ENCODE assay signal across 8 cellular contexts in the genomic region with DNA sequence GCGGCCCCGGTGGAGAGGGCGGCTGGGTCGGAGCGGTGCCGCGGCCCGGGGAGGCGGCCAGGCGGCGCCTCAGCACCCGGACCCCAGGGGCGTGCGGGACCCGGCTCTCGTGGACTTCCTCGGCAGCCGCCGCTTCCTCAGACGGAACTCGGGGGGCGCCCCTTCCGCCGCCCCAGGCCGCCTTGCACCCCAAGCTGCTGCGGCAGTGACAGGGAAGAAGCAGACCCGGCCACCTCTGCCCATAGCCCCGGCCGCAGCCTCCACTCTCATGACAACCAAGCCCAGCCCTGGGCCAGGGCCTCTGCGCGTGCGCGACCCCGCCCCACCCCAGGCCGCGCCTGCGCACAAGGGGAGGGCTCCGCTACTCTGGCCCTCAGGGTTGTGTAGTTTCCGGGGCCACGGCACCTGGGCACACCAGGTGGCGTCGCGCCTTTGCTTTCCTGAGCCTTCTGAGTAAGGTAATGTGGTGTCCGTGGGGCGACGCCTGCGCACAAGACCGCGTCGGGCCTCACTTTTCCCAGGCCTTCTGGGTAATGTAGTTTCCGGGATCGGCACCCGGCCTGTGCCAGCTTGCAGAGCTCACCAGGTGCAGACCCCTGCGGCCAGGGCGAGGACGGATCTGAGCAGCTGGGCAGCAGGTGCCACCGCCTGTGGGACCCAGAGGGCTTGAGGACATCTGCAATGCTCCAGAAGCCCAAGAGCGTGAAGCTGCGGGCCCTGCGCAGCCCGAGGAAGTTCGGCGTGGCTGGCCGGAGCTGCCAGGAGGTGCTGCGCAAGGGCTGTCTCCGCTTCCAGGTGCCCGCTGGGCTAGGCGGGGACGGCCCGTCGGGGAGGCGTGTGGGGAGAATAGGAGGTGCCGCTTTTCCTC. TPM values are rescaled to one million over a fixed set of nuclear protein-coding genes. Genes with fewer than 3 reads are reported as not detected.
DNase-seq lines count a peak whose midpoint lies in the region; ATAC-seq and TF ChIP-seq lines count a peak whose summit lies in the region.

A gene (minus strand): TSS at position 289 of the 868 bp plus-strand sequence. CDS start 4,804 bp downstream, outside the sequence.
A gene with protein sequence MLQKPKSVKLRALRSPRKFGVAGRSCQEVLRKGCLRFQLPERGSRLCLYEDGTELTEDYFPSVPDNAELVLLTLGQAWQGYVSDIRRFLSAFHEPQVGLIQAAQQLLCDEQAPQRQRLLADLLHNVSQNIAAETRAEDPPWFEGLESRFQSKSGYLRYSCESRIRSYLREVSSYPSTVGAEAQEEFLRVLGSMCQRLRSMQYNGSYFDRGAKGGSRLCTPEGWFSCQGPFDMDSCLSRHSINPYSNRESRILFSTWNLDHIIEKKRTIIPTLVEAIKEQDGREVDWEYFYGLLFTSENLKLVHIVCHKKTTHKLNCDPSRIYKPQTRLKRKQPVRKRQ (plus strand): TSS at position 554 of the 868 bp plus-strand sequence. CDS start 128 bp downstream, at position 682.

- TF ChIP-seq POLR2A in adrenal gland (IDR thresholded peaks at IDR 0.05): peak; percentile 35 to 75

- ATAC-seq in HG02678 (IDR thresholded peaks at IDR 0.05; ENCODE audit: unreplicated experiment) (peak; percentile 96), heart right ventricle (peak; percentile 96 to 98 (median 97)), upper lobe of right lung (peak; percentile 97)

- WGBS in adrenal gland, 4 donors: 0 to 1% (median 0%) methylated on average over 14 to 73 of the region's 73 CpGs
- WGBS in heart right ventricle, 2 donors: 0% methylated on average over 69 to 73 of the region's 73 CpGs

- DNase-seq in NCI-H1417 (lab: John Stamatoyannopoulos, UW) (peak; percentile 97 to 99 (median 98)), T follicular helper cell (ENCODE audit: low read depth) (peak; percentile 96), adrenal gland (peak; percentile 92 to 98 (median 93)), heart right ventricle (peak; percentile 83 to 89), posterior cingulate gyrus (peak; percentile 74 to 98 (median 86)), upper lobe of right lung (peak; percentile 97)

- H3K9me3 ChIP-seq in adrenal gland (replicated peaks in 1 of 3): no peaks in the 10 kb centered on the region
- no peaks in the 10 kb centered on the region for H3K9me3 ChIP-seq in heart right ventricle
- H3K9me3 ChIP-seq in upper lobe of right lung: no peaks in the 10 kb centered on the region

- H3K36me3 ChIP-seq in adrenal gland (replicated peaks in 1 of 2) (no peaks in the 10 kb centered on the region), heart right ventricle (peaks cover 0 to 3% (median 0%) of the 10 kb centered on the region in 9 donors), upper lobe of right lung (no peaks in the 10 kb centered on the region)

- H3K4me1 ChIP-seq in adrenal gland (replicated peaks in 1 of 2): peaks cover 18 to 39% of the 10 kb centered on the region in 2 donors
- peaks cover 10 to 30% (median 24%) of the 10 kb centered on the region in 9 donors for H3K4me1 ChIP-seq in heart right ventricle
- H3K4me1 ChIP-seq in upper lobe of right lung: peaks cover 19% of the 10 kb centered on the region

- H3K4me3 ChIP-seq in adrenal gland (peak within 1 kb of the TSS; percentile 30 to 79 (median 70)), heart right ventricle (peak within 1 kb of the TSS; percentile 63 to 95 (median 86)), upper lobe of right lung (peak within 1 kb of the TSS; percentile 92)

- no peaks in the 10 kb centered on the region for H3K27me3 ChIP-seq in adrenal gland
- H3K27me3 ChIP-seq in heart right ventricle: no peaks in the 10 kb centered on the region
- H3K27me3 ChIP-seq in upper lobe of right lung: no peaks in the 10 kb centered on the region

- peak; percentile 35; the same call in 1 of the 3 replicates for TF ChIP-seq CTCF in GM12872 (IDR thresholded peaks at IDR 0.05; ENCODE audit: insufficient read depth, low read depth, low read length)
- peak in 2 of 6 experiments; percentile 12 to 13 for TF ChIP-seq CTCF in adrenal gland (IDR thresholded peaks at IDR 0.05)
- peak in 4 of 9 donors; percentile 36 to 43 (median 40) for TF ChIP-seq CTCF in heart right ventricle (IDR thresholded peaks at IDR 0.05)
- TF ChIP-seq CTCF in upper lobe of right lung (IDR thresholded peaks at IDR 0.05): peak; percentile 49

- H3K27ac ChIP-seq in adrenal gland (peak within 1 kb of the TSS in 4 of 5 donors; percentile 54 to 79 (median 68)), heart right ventricle (peak within 1 kb of the TSS in 9 of 10 donors; percentile 64 to 86 (median 78)), upper lobe of right lung (peak within 1 kb of the TSS; percentile 80)

- intact Hi-C loops in adrenal gland (cut with DNase I) (no loop called here), heart right ventricle (cut with DNase I) (loop anchor here in 4 of 10 donors (2.0 to 5.0 kb wide), 3 partner anchors 40 to 45 kb away; a partner anchor contains a TSS), posterior cingulate gyrus (cut with DNase I) (loop anchor here (2.0 kb wide), 1 partner anchor 44 kb away; a partner anchor contains a TSS), upper lobe of right lung (cut with DNase I) (no loop called here)

RNA-seq across cellular contexts. Expression of the first gene that starts in this region (rescaled TPM):
- 10 to 100 TPM; 24.5 to 80.9 (median 55.4) TPM for total RNA-seq in adrenal gland
- polyA plus RNA-seq in adrenal gland: 10 to 100 TPM; 13.6 to 54.6 (median 16.1) TPM
- total RNA-seq in heart right ventricle: 10 to 100 TPM; 20.6 to 42.9 (median 29.0) TPM
- 1 to 10 TPM; 4.9 to 7.8 TPM for polyA plus RNA-seq in heart right ventricle
- 61.0 TPM for total RNA-seq in upper lobe of right lung

RNA-seq across cellular contexts. Expression of the second gene that starts in this region (rescaled TPM):
- total RNA-seq in adrenal gland (10 to 100 TPM in 1 of 8 donors, 1 to 10 TPM in 7; 1.8 to 10.1 (median 5.2) TPM), heart right ventricle (1 to 10 TPM; 1.2 to 4.1 (median 2.3) TPM), upper lobe of right lung (8.5 TPM)
- polyA plus RNA-seq in adrenal gland (10 to 100 TPM in 1 of 3 donors, 1 to 10 TPM in 2; 3.0 to 13.4 (median 6.2) TPM), heart right ventricle (1 to 10 TPM; 1.5 to 7.9 TPM)

Comparison
In these comparisons a context has a peak if more than half of its experiments do, and no peak if none do; other contexts are left out.
1. Peak in every context shown above with its lines: DNase-seq, ATAC-seq, H3K4me3 ChIP-seq and H3K27ac ChIP-seq.